8 cellular contexts compared by ENCODE assay signal in the genomic region with DNA sequence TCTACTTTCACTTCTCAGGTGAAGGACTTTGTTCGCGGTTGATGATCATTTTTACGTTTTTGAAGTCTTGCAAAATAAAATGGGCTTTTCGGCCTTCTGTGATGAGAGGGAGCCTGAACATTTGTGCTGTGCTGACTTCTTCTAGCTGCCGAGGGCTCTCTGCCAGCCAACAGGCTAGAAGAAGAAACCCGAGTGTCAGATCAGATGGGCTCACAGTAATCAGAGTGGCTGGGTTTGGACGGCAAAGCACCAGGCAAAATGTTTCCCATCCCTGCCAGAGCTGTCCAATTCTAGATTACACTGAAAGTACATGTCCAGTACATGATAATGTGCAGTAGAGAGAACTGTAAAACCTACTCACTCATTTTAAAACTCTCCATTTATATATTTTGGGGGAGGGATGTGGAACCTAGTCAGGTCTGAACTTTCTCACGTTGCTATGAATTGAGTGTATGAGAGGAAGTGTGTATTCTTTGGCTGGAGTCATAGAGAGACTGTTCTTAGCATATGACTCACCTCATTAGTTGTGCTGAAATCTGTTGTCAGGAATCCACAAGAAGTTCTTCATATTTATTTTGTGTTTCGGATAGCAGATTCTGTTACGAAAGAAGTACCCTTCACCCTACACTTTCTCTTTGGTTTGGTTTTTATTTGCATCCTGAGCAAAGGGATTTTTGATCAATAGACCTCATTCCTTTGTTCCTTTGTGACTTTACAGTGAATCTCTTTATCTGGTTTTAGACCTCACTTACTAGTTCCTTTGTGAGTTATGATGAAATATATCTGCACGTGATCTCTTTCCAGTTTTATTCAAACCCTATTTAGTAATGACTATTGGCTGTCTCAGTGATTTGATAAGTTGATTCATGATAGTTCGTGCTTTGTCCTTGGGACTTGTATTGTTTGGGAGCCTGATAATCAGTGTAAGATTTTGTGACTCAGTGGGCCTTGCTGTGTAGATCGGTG. TPM values are rescaled to one million over a fixed set of nuclear protein-coding genes. Genes with fewer than 3 reads are reported as not detected.
DNase-seq lines count a peak whose midpoint lies in the region; ATAC-seq and TF ChIP-seq lines count a peak whose summit lies in the region.

No MANE protein-coding gene starts in this region.

- peaks cover 5% of the 10 kb centered on the region for H3K36me3 ChIP-seq in endodermal cell (ENCODE audit: control insufficient read depth, insufficient read depth, low read length)
- H3K36me3 ChIP-seq in muscle layer of duodenum (ENCODE audit: control insufficient read depth in 1 of 2, insufficient read depth in 2 of 2, low read length in 2 of 2): peaks cover 0 to 13% of the 10 kb centered on the region in 2 donors
- H3K36me3 ChIP-seq in tibial artery: no peaks in the 10 kb centered on the region

- H3K4me3 Mint-ChIP-seq in activated B cell treated with CpG ODN at 0.5 μM for 24 hours (peak overlapping the region; percentile 78), endodermal cell (no peak overlapping the region)

- POLR2A ChIA-PET in activated B cell treated with CpG ODN at 0.5 μM for 24 hours (lab: Charles Lee): interaction anchor here (0.6 to 1.9 kb wide), 3 partner anchors 25 to 402 kb away, joined by 3 to 7 read pairs (median 3); no protein-coding TSS in a partner anchor

- peaks cover 80% of the 10 kb centered on the region for H3K4me1 Mint-ChIP-seq in activated B cell treated with CpG ODN at 0.5 μM for 24 hours
- H3K4me1 Mint-ChIP-seq in endodermal cell: peaks cover 82% of the 10 kb centered on the region

- H3K27ac ChIP-seq in endodermal cell (ENCODE audit: low read depth, low read length) (no peak overlapping the region), muscle layer of duodenum (ENCODE audit: low read length) (peak overlapping the region; percentile 97), tibial artery (peak overlapping the region; percentile 98)

- no peaks in the 10 kb centered on the region for H3K9me3 ChIP-seq in endodermal cell (ENCODE audit: control insufficient read depth, low read length)
- H3K9me3 ChIP-seq in muscle layer of duodenum (ENCODE audit: control insufficient read depth in 1 of 2, low read length in 2 of 2): no peaks in the 10 kb centered on the region
- H3K9me3 ChIP-seq in tibial artery: no peaks in the 10 kb centered on the region

- H3K9me3 Mint-ChIP-seq in activated B cell treated with CpG ODN at 0.5 μM for 24 hours: no peaks in the 10 kb centered on the region
- no peaks in the 10 kb centered on the region for H3K9me3 Mint-ChIP-seq in endodermal cell

- ATAC-seq in GM21825 (IDR thresholded peaks at IDR 0.05; ENCODE audit: unreplicated experiment) (peak; percentile 64), activated B cell treated with CpG ODN at 0.5 μM for 24 hours (ENCODE audit: low read depth) (peak; percentile 56)

- 87% methylated on average over 8 to 13 of the region's 13 CpGs for WGBS in endodermal cell (ENCODE audit: insufficient coverage in 1 of 2, insufficient read length in 1 of 2), 2 experiments

- CTCF ChIA-PET in activated B cell treated with CpG ODN at 0.5 μM for 24 hours (lab: Charles Lee): interaction anchor here (1.6 kb wide), 1 partner anchor 121 kb away, joined by 5 read pairs; no protein-coding TSS in a partner anchor

- intact Hi-C loops in activated B cell treated with CpG ODN at 0.5 μM for 24 hours (cut with micrococcal nuclease): loop anchor here (5.0 to 10.0 kb wide), 3 partner anchors 179 to 1227 kb away; a partner anchor contains a TSS
- intact Hi-C loops in tibial artery (cut with DNase I; ENCODE audit: low total_unique reads): no loop called here

- H3K4me3 ChIP-seq in GM12875 (ENCODE audit: low read depth, low read length) (peak overlapping the region; percentile 18), endodermal cell (ENCODE audit: low read length) (peak overlapping the region; percentile 97), muscle layer of duodenum (ENCODE audit: low read depth in 1 of 2, low read length in 2 of 2) (peak overlapping the region; percentile 9 to 46), tibial artery (peak overlapping the region; percentile 23 to 27)

- H3K4me1 ChIP-seq in endodermal cell (ENCODE audit: control insufficient read depth, insufficient read depth, low read length) (peaks cover 29% of the 10 kb centered on the region), muscle layer of duodenum (ENCODE audit: control insufficient read depth in 1 of 2, insufficient read depth in 2 of 2, low read length in 2 of 2) (peaks cover 35 to 41% of the 10 kb centered on the region in 2 donors), tibial artery (peaks cover 5 to 83% (median 65%) of the 10 kb centered on the region in 4 donors)

- DNase-seq in LHCN-M2 (ENCODE audit: low read depth) (peak; percentile 90), activated B cell treated with CpG ODN at 0.5 μM for 24 hours (peak; percentile 18), endodermal cell (no peak), tibial artery (peak; percentile 80 to 82), OCI-M2 (lab: John Stamatoyannopoulos, UW; ENCODE audit: unreplicated experiment) (no peak)

- H3K36me3 Mint-ChIP-seq in activated B cell treated with CpG ODN at 0.5 μM for 24 hours (ENCODE audit: low read depth) (peaks cover 12% of the 10 kb centered on the region), endodermal cell (ENCODE audit: low read depth) (peaks cover 3% of the 10 kb centered on the region)

- TF ChIP-seq CTCF in GM12875 (IDR thresholded peaks at IDR 0.05; ENCODE audit: borderline replicate concordance, insufficient read depth, low read depth, low read length) (no peak), activated B cell treated with CpG ODN at 0.5 μM for 24 hours (IDR thresholded peaks at IDR 0.05) (no peak), endodermal cell (conservative IDR thresholded peaks at IDR 0.05) (no peak), tibial artery (IDR thresholded peaks at IDR 0.05) (peak in 1 of 2 experiments; percentile 9)

- H3K27me3 ChIP-seq in endodermal cell (ENCODE audit: control insufficient read depth, insufficient read depth, low read length, poor library complexity, severe bottlenecking) (no peaks in the 10 kb centered on the region), muscle layer of duodenum (ENCODE audit: low read depth, low read length) (no peaks in the 10 kb centered on the region), tibial artery (no peaks in the 10 kb centered on the region)

- H3K27ac Mint-ChIP-seq in activated B cell treated with CpG ODN at 0.5 μM for 24 hours (peak overlapping the region; percentile 94), endodermal cell (no peak overlapping the region)

- H3K27me3 Mint-ChIP-seq in activated B cell treated with CpG ODN at 0.5 μM for 24 hours (no peaks in the 10 kb centered on the region), endodermal cell (ENCODE audit: insufficient read depth) (no peaks in the 10 kb centered on the region)

- no peak overlapping the region for H3K9ac ChIP-seq in endodermal cell (ENCODE audit: extremely low read depth, low read length, poor library complexity, severe bottlenecking)

RNA-seq across cellular contexts. Expression of a gene that starts 4.8 kb away (rescaled TPM):
- total RNA-seq in LHCN-M2 (2014; rRNA removed): 74.6 and 83.9 TPM in 2 replicates
- polyA plus RNA-seq in LHCN-M2 (2012): 128 TPM
- total RNA-seq in activated B cell treated with CpG ODN at 0.5 μM for 24 hours: 139 and 151 TPM in 2 replicates
- total RNA-seq in endodermal cell: 100 to 1,000 TPM; 359 to 398 TPM
- 224 TPM for polyA plus RNA-seq in endodermal cell (2013, experiment 1 of 2)
- polyA plus RNA-seq in endodermal cell (2013, experiment 2 of 2): 222 TPM

Comparison
In these comparisons a context has a peak if more than half of its experiments do, and no peak if none do; other contexts are left out.
1. H3K4me3 ChIP-seq: peak in every context shown above with its lines; median percentile 97 in endodermal cell; 28 in muscle layer of duodenum; 25 in tibial artery; 18 in GM12875.
2. DNase-seq: peak in LHCN-M2 (single experiment), activated B cell treated with CpG ODN at 0.5 μM for 24 hours (single experiment) and tibial artery (2 of 2); none in endodermal cell (single experiment) and OCI-M2 (single experiment).